10 cellular contexts compared by ENCODE assay signal in the genomic region with DNA sequence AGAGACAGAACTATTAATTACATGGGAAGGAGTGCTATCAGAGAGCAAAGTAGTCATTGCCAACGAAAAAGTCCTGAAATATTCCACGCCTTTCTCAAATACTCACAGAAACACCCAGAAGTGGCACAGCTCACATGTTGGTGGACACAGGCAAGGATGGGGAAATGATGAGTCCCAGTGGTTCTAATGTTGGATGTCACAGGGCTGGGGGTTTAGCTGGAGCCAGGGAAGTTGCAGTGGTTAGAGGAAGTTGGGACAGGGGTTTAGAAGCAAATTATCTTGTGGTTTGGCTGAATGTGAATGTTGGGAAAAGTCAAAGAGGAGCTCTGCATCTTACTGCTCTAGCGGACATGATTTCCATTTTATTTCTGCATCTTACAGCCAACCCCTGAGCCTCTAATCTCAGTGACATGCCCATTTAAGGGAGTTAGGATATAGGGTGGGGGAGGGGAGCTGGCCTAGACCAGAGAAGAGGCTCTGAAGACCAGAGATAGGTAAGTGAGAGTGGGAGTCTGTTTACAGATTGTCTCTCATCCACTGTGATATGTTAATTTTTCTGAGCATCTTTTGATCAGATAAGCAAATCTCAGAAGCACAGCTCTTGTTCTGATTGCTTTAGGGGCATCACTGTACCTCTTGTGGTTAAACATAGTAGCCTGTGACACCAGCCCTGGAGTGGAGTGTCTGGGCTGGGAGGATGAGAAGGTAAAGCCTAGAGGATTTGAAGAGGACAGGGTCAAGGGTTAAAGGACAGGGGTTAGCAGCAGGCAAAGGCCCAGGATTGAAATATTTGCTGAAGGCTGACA. TPM values are rescaled to one million over a fixed set of nuclear protein-coding genes. Genes with fewer than 3 reads are reported as not detected.
DNase-seq lines count a peak whose midpoint lies in the region; ATAC-seq and TF ChIP-seq lines count a peak whose summit lies in the region.
"Had no signal": no experiment of that assay in that cellular context is flagged by ENCODE, and none has a peak within 500 bp of the region (broad histone marks: within the 10 kb centered on the region; RNA-seq: fewer than 3 reads in every experiment).

No MANE protein-coding gene starts in this region.

- no peaks in the 10 kb centered on the region for H3K9me3 Mint-ChIP-seq in activated naive CD8-positive, alpha-beta T cell treated with anti-CD3 and anti-CD28 coated beads, Interleukin-2, amount 50 U/mL, for 24 hours
- H3K9me3 Mint-ChIP-seq in nephron = no peaks in the 10 kb centered on the region

- H3K4me1 ChIP-seq in BLaER1 = peaks cover 66% of the 10 kb centered on the region
- peaks cover 31% of the 10 kb centered on the region for H3K4me1 ChIP-seq in HEK293 (ENCODE audit: control insufficient read depth, insufficient read depth, low read length)
- peaks cover 2% of the 10 kb centered on the region for H3K4me1 ChIP-seq in prostate gland (replicated peaks)

- intact Hi-C loops in prostate gland (cut with DNase I) = no loop called here

- H3K9ac ChIP-seq in BLaER1 = no peak overlapping the region

- H3K4me3 ChIP-seq in BLaER1 = no peak overlapping the region
- no peak overlapping the region for H3K4me3 ChIP-seq in HEK293 (ENCODE audit: low read depth, low read length)
- H3K4me3 ChIP-seq in prostate gland = no peak overlapping the region

- H3K27me3 ChIP-seq in BLaER1 (no peaks in the 10 kb centered on the region), prostate gland (replicated peaks; ENCODE audit: insufficient read depth) (no peaks in the 10 kb centered on the region)

- CTCF ChIA-PET in HEK293 (lab: Yijun Ruan, JAX) = interaction anchor here (0.7 to 1.2 kb wide), 2 partner anchors 489 to 1007 kb away, joined by 3 to 4 read pairs; no protein-coding TSS in a partner anchor

- H4K20me1 ChIP-seq in BLaER1 = no peaks in the 10 kb centered on the region

- H3K4me1 Mint-ChIP-seq in activated naive CD8-positive, alpha-beta T cell treated with anti-CD3 and anti-CD28 coated beads, Interleukin-2, amount 50 U/mL, for 24 hours = peaks cover 83% of the 10 kb centered on the region
- H3K4me1 Mint-ChIP-seq in nephron = peaks cover 67% of the 10 kb centered on the region

- H3K36me3 Mint-ChIP-seq in activated naive CD8-positive, alpha-beta T cell treated with anti-CD3 and anti-CD28 coated beads, Interleukin-2, amount 50 U/mL, for 24 hours (ENCODE audit: low read depth) = peaks cover 2% of the 10 kb centered on the region
- peaks cover 27% of the 10 kb centered on the region for H3K36me3 Mint-ChIP-seq in nephron (ENCODE audit: low read depth)

- H3K27ac Mint-ChIP-seq in activated naive CD8-positive, alpha-beta T cell treated with anti-CD3 and anti-CD28 coated beads, Interleukin-2, amount 50 U/mL, for 24 hours = peak overlapping the region; percentile 86
- peak overlapping the region; percentile 82 to 91 (median 86) for H3K27ac Mint-ChIP-seq in nephron

- 0 out of 2 replicates have a peak, but pooled peaks cover 7% of the 10 kb centered on the region for H3K36me3 ChIP-seq in BLaER1
- H3K36me3 ChIP-seq in HEK293 (ENCODE audit: control insufficient read depth in 2 of 2, insufficient read depth in 1 of 2, low read length in 2 of 2) = no peaks in the 10 kb centered on the region
- no peaks in the 10 kb centered on the region for H3K36me3 ChIP-seq in prostate gland

- peak overlapping the region; percentile 30 for H3K4me3 Mint-ChIP-seq in activated naive CD8-positive, alpha-beta T cell treated with anti-CD3 and anti-CD28 coated beads, Interleukin-2, amount 50 U/mL, for 24 hours
- H3K4me3 Mint-ChIP-seq in nephron = peak overlapping the region in 1 of 3 experiments; percentile 20

- ATAC-seq in activated naive CD8-positive, alpha-beta T cell treated with anti-CD3 and anti-CD28 coated beads, Interleukin-2, amount 50 U/mL, for 24 hours = peak; percentile 41
- ATAC-seq in HG02571 (IDR thresholded peaks at IDR 0.05; ENCODE audit: unreplicated experiment) = no peak
- ATAC-seq in GM21526 (IDR thresholded peaks at IDR 0.05; ENCODE audit: low FRiP score, unreplicated experiment) = no peak
- no peak for ATAC-seq in HG03159 (IDR thresholded peaks at IDR 0.05; ENCODE audit: unreplicated experiment)

- H3K27me3 Mint-ChIP-seq in activated naive CD8-positive, alpha-beta T cell treated with anti-CD3 and anti-CD28 coated beads, Interleukin-2, amount 50 U/mL, for 24 hours = no peaks in the 10 kb centered on the region
- H3K27me3 Mint-ChIP-seq in nephron (ENCODE audit: low read depth) = no peaks in the 10 kb centered on the region

- no peak for TF ChIP-seq CTCF in HEK293 (tag by site-specific recombination; IDR thresholded peaks at IDR 0.05)
- TF ChIP-seq CTCF in nephron (IDR thresholded peaks at IDR 0.05; ENCODE audit: unreplicated experiment in 3 of 3) = no peak
- no peak for TF ChIP-seq CTCF in prostate gland (IDR thresholded peaks at IDR 0.05)

- 86% methylated on average over 3 of the region's 3 CpGs for WGBS in prostate gland

- POLR2A ChIA-PET in HEK293 (lab: Yijun Ruan, JAX) = interaction anchor here (0.8 to 1.0 kb wide), 2 partner anchors 9 to 23 kb away, joined by 4 to 6 read pairs; no protein-coding TSS in a partner anchor

- H3K9me3 ChIP-seq in BLaER1 = no peaks in the 10 kb centered on the region
- H3K9me3 ChIP-seq in HEK293 (ENCODE audit: control insufficient read depth, insufficient read depth, low read depth, low read length) = no peaks in the 10 kb centered on the region
- H3K9me3 ChIP-seq in prostate gland = no peaks in the 10 kb centered on the region

- no peak for TF ChIP-seq POLR2A in prostate gland (IDR thresholded peaks at IDR 0.05)

- peak overlapping the region; percentile 72 for H3K4me2 ChIP-seq in BLaER1

- no peak for DNase-seq in activated naive CD8-positive, alpha-beta T cell treated with anti-CD3 and anti-CD28 coated beads, Interleukin-2, amount 50 U/mL, for 24 hours
- no peak for DNase-seq in prostate gland (ENCODE audit: low spot score)
- DNase-seq: amniotic stem cell, NCI-H187 had no signal

- H3K27ac ChIP-seq in BLaER1 (0 out of 2 replicates have a peak overlapping the region, but pooled peaks have one; percentile 14), HEK293 (ENCODE audit: extremely low read depth, low read depth, low read length) (no peak overlapping the region; the same call in 1 of the 2 replicates), prostate gland (no peak overlapping the region)

TF ChIP-seq in HEK293, 187 proteins besides CTCF, POLR2A, EP300 and RAD21:
- no peak for TF ChIP-seq ZNF311 (tag by site-specific recombination; IDR thresholded peaks at IDR 0.05; ENCODE audit: borderline replicate concordance)
- TF ChIP-seq, protein P1, sequence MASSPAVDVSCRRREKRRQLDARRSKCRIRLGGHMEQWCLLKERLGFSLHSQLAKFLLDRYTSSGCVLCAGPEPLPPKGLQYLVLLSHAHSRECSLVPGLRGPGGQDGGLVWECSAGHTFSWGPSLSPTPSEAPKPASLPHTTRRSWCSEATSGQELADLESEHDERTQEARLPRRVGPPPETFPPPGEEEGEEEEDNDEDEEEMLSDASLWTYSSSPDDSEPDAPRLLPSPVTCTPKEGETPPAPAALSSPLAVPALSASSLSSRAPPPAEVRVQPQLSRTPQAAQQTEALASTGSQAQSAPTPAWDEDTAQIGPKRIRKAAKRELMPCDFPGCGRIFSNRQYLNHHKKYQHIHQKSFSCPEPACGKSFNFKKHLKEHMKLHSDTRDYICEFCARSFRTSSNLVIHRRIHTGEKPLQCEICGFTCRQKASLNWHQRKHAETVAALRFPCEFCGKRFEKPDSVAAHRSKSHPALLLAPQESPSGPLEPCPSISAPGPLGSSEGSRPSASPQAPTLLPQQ (tag by site-specific recombination; IDR thresholded peaks at IDR 0.05) = 0 out of 2 replicates have a peak, but pooled peaks have one; percentile 34

RNA-seq across cellular contexts. Expression of a gene that starts 43.5 kb away (rescaled TPM):
- total RNA-seq in prostate gland = 10 to 100 TPM; 28.4 to 45.1 TPM
